Comparison of ENCODE assay signal across 12 cellular contexts in the genomic region with DNA sequence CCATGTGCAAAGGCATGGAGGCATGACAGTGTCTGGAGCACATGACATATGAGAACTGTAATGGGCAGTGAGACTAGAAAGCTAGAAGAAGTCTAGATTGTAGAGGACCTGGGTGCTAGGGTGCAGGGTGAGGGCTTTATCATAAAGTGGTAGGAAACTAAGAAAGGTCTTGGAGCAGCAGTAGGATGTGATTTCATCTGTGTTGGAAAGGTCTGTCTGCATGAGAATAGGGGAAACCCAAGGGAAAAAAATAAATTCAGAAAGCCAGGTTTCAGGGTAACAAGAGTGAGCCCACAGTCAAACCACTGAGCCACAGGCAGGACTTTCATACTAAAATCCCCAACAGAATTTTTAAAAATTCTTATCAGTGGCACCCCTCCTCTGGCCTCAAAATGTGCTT. TPM values are rescaled to one million over a fixed set of nuclear protein-coding genes. Genes with fewer than 3 reads are reported as not detected.
DNase-seq lines count a peak whose midpoint lies in the region; ATAC-seq lines count a peak whose summit lies in the region.
"Had no signal": no experiment of that assay in that cellular context is flagged by ENCODE, and none has a peak within 500 bp of the region (broad histone marks: within the 10 kb centered on the region; RNA-seq: fewer than 3 reads in every experiment).

No MANE protein-coding gene starts in this region.

- H3K36me3 ChIP-seq in iPS-20b (ENCODE audit: insufficient read depth, low read depth, low read length): no peaks in the 10 kb centered on the region

- H3K9me3 ChIP-seq in iPS-20b (ENCODE audit: insufficient read depth, low read depth, low read length): no peaks in the 10 kb centered on the region

- CTCF ChIA-PET in activated CD8-positive, alpha-beta memory T cell treated with anti-CD3 and anti-CD28 coated beads, Interleukin-2, amount 10 ng/mL, durations not matched to agents 7 days and 5 days (lab: Charles Lee): interaction anchor here (0.8 to 1.6 kb wide), 3 partner anchors 11 to 131 kb away, joined by 3 to 5 read pairs (median 4); no protein-coding TSS in a partner anchor

- H3K27me3 ChIP-seq in iPS-20b (ENCODE audit: insufficient read depth, low read length): peaks cover 38% of the 10 kb centered on the region

- no peaks in the 10 kb centered on the region for H3K36me3 Mint-ChIP-seq in activated CD8-positive, alpha-beta memory T cell treated with anti-CD3 and anti-CD28 coated beads, Interleukin-2, amount 10 ng/mL, durations not matched to agents 7 days and 5 days
- no peaks in the 10 kb centered on the region for H3K36me3 Mint-ChIP-seq in activated T-helper 2 cell treated with anti-CD3 and anti-CD28 coated beads, Interferon-gamma antibody, Interleukin-2, Interleukin-4, amounts not matched to agents 10 μg/mL and 5 μg/mL and 100 μg/mL, durations not matched to agents 14 hours and 24 hours and 36 hours (ENCODE audit: low read depth)
- H3K36me3 Mint-ChIP-seq in stimulated activated naive CD8-positive, alpha-beta T cell treated with anti-CD3 and anti-CD28 coated beads, Interleukin-15, Interleukin-2, amounts not matched to agents 100 ng/mL and 50 ng/mL, for 24 hours (ENCODE audit: low read depth): no peaks in the 10 kb centered on the region
- no peaks in the 10 kb centered on the region for H3K36me3 Mint-ChIP-seq in stimulated activated memory B cell treated with anti-CD40 and anti-IgM and Interleukin-4, amounts not matched to agents 10 μg/mL and 1 μg/mL and 100 μg/mL, for 72 hours
- H3K36me3 Mint-ChIP-seq: CD14-positive monocyte had no signal

- H3K4me3 Mint-ChIP-seq in activated CD8-positive, alpha-beta memory T cell treated with anti-CD3 and anti-CD28 coated beads, Interleukin-2, amount 10 ng/mL, durations not matched to agents 7 days and 5 days: no peak overlapping the region
- H3K4me3 Mint-ChIP-seq in activated T-helper 2 cell treated with anti-CD3 and anti-CD28 coated beads, Interferon-gamma antibody, Interleukin-2, Interleukin-4, amounts not matched to agents 10 μg/mL and 5 μg/mL and 100 μg/mL, durations not matched to agents 14 hours and 24 hours and 36 hours (ENCODE audit: low read depth): no peak overlapping the region
- H3K4me3 Mint-ChIP-seq in stimulated activated naive CD8-positive, alpha-beta T cell treated with anti-CD3 and anti-CD28 coated beads, Interleukin-15, Interleukin-2, amounts not matched to agents 100 ng/mL and 50 ng/mL, for 24 hours: no peak overlapping the region
- no peak overlapping the region for H3K4me3 Mint-ChIP-seq in stimulated activated memory B cell treated with anti-CD40 and anti-IgM and Interleukin-4, amounts not matched to agents 10 μg/mL and 1 μg/mL and 100 μg/mL, for 72 hours
- H3K4me3 Mint-ChIP-seq: CD14-positive monocyte had no signal

- intact Hi-C loops in activated T-helper 2 cell treated with anti-CD3 and anti-CD28 coated beads, Interferon-gamma antibody, Interleukin-2, Interleukin-4, amounts not matched to agents 10 μg/mL and 5 μg/mL and 100 μg/mL, durations not matched to agents 14 hours and 24 hours and 36 hours (cut with micrococcal nuclease): no loop called here

- no peaks in the 10 kb centered on the region for H3K9me3 Mint-ChIP-seq in activated CD8-positive, alpha-beta memory T cell treated with anti-CD3 and anti-CD28 coated beads, Interleukin-2, amount 10 ng/mL, durations not matched to agents 7 days and 5 days (ENCODE audit: low read depth)
- H3K9me3 Mint-ChIP-seq in activated T-helper 2 cell treated with anti-CD3 and anti-CD28 coated beads, Interferon-gamma antibody, Interleukin-2, Interleukin-4, amounts not matched to agents 10 μg/mL and 5 μg/mL and 100 μg/mL, durations not matched to agents 14 hours and 24 hours and 36 hours: no peaks in the 10 kb centered on the region
- H3K9me3 Mint-ChIP-seq in stimulated activated naive CD8-positive, alpha-beta T cell treated with anti-CD3 and anti-CD28 coated beads, Interleukin-15, Interleukin-2, amounts not matched to agents 100 ng/mL and 50 ng/mL, for 24 hours: no peaks in the 10 kb centered on the region
- H3K9me3 Mint-ChIP-seq in stimulated activated memory B cell treated with anti-CD40 and anti-IgM and Interleukin-4, amounts not matched to agents 10 μg/mL and 1 μg/mL and 100 μg/mL, for 72 hours: peaks cover 3% of the 10 kb centered on the region
- H3K9me3 Mint-ChIP-seq: CD14-positive monocyte had no signal

- peaks cover 7% of the 10 kb centered on the region; the same call in 1 of the 2 replicates for H3K4me1 ChIP-seq in iPS-20b (ENCODE audit: insufficient read depth, low read length)

- peaks cover 23% of the 10 kb centered on the region for H3K4me1 Mint-ChIP-seq in activated CD8-positive, alpha-beta memory T cell treated with anti-CD3 and anti-CD28 coated beads, Interleukin-2, amount 10 ng/mL, durations not matched to agents 7 days and 5 days
- H3K4me1 Mint-ChIP-seq in activated T-helper 2 cell treated with anti-CD3 and anti-CD28 coated beads, Interferon-gamma antibody, Interleukin-2, Interleukin-4, amounts not matched to agents 10 μg/mL and 5 μg/mL and 100 μg/mL, durations not matched to agents 14 hours and 24 hours and 36 hours (ENCODE audit: low read depth): peaks cover 12% of the 10 kb centered on the region
- H3K4me1 Mint-ChIP-seq in stimulated activated naive CD8-positive, alpha-beta T cell treated with anti-CD3 and anti-CD28 coated beads, Interleukin-15, Interleukin-2, amounts not matched to agents 100 ng/mL and 50 ng/mL, for 24 hours (ENCODE audit: low read depth): peaks cover 24% of the 10 kb centered on the region
- peaks cover 8% of the 10 kb centered on the region for H3K4me1 Mint-ChIP-seq in stimulated activated memory B cell treated with anti-CD40 and anti-IgM and Interleukin-4, amounts not matched to agents 10 μg/mL and 1 μg/mL and 100 μg/mL, for 72 hours
- H3K4me1 Mint-ChIP-seq: CD14-positive monocyte had no signal

- no peak for DNase-seq in activated CD8-positive, alpha-beta memory T cell treated with anti-CD3 and anti-CD28 coated beads, Interleukin-2, amount 10 ng/mL, durations not matched to agents 7 days and 5 days
- DNase-seq in activated CD8-positive, alpha-beta memory T cell treated with anti-CD3 and anti-CD28 coated beads, Interleukin-2, amount 50 U/mL, for 48 hours: no peak
- no peak for DNase-seq in activated T-helper 2 cell treated with anti-CD3 and anti-CD28 coated beads, Interferon-gamma antibody, Interleukin-2, Interleukin-4, amounts not matched to agents 10 μg/mL and 5 μg/mL and 100 μg/mL, durations not matched to agents 14 hours and 24 hours and 36 hours (ENCODE audit: low spot score)
- no peak for DNase-seq in SKM-1 treated with dmso at 0.1 percent for 144 hours (lab: John Stamatoyannopoulos, UW; ENCODE audit: unreplicated experiment)
- DNase-seq: Calu3, NCI-H2029 had no signal

- peaks cover 18% of the 10 kb centered on the region for H3K27me3 Mint-ChIP-seq in activated CD8-positive, alpha-beta memory T cell treated with anti-CD3 and anti-CD28 coated beads, Interleukin-2, amount 10 ng/mL, durations not matched to agents 7 days and 5 days
- H3K27me3 Mint-ChIP-seq in activated T-helper 2 cell treated with anti-CD3 and anti-CD28 coated beads, Interferon-gamma antibody, Interleukin-2, Interleukin-4, amounts not matched to agents 10 μg/mL and 5 μg/mL and 100 μg/mL, durations not matched to agents 14 hours and 24 hours and 36 hours (ENCODE audit: low read depth): peaks cover 10% of the 10 kb centered on the region
- H3K27me3 Mint-ChIP-seq in stimulated activated naive CD8-positive, alpha-beta T cell treated with anti-CD3 and anti-CD28 coated beads, Interleukin-15, Interleukin-2, amounts not matched to agents 100 ng/mL and 50 ng/mL, for 24 hours: peaks cover 30% of the 10 kb centered on the region
- H3K27me3 Mint-ChIP-seq in stimulated activated memory B cell treated with anti-CD40 and anti-IgM and Interleukin-4, amounts not matched to agents 10 μg/mL and 1 μg/mL and 100 μg/mL, for 72 hours: peaks cover 67% of the 10 kb centered on the region

- H3K9ac ChIP-seq in iPS-20b (ENCODE audit: low read depth, low read length): no peak overlapping the region

- H3K27ac ChIP-seq in iPS-20b (ENCODE audit: low read length): no peak overlapping the region

- H3K4me3 ChIP-seq in iPS-20b (ENCODE audit: low read length): peak overlapping the region; percentile 48; the same call in 1 of the 2 replicates

- H3K27ac Mint-ChIP-seq in activated CD8-positive, alpha-beta memory T cell treated with anti-CD3 and anti-CD28 coated beads, Interleukin-2, amount 10 ng/mL, durations not matched to agents 7 days and 5 days: no peak overlapping the region
- peak overlapping the region; percentile 78 for H3K27ac Mint-ChIP-seq in activated T-helper 2 cell treated with anti-CD3 and anti-CD28 coated beads, Interferon-gamma antibody, Interleukin-2, Interleukin-4, amounts not matched to agents 10 μg/mL and 5 μg/mL and 100 μg/mL, durations not matched to agents 14 hours and 24 hours and 36 hours
- H3K27ac Mint-ChIP-seq in stimulated activated naive CD8-positive, alpha-beta T cell treated with anti-CD3 and anti-CD28 coated beads, Interleukin-15, Interleukin-2, amounts not matched to agents 100 ng/mL and 50 ng/mL, for 24 hours: peak overlapping the region; percentile 91
- H3K27ac Mint-ChIP-seq in stimulated activated memory B cell treated with anti-CD40 and anti-IgM and Interleukin-4, amounts not matched to agents 10 μg/mL and 1 μg/mL and 100 μg/mL, for 72 hours: no peak overlapping the region
- H3K27ac Mint-ChIP-seq: CD14-positive monocyte had no signal

- ATAC-seq in activated CD8-positive, alpha-beta memory T cell treated with anti-CD3 and anti-CD28 coated beads, Interleukin-2, amount 10 ng/mL, durations not matched to agents 7 days and 5 days: peak; percentile 6
- ATAC-seq in GM21619 (IDR thresholded peaks at IDR 0.05; ENCODE audit: unreplicated experiment): no peak
- no peak for ATAC-seq in stimulated activated memory B cell treated with anti-CD40 and anti-IgM and Interleukin-4, amounts not matched to agents 10 μg/mL and 1 μg/mL and 100 μg/mL, for 72 hours

RNA-seq across cellular contexts. Expression of gene CCDC33, which starts 54.5 kb away (rescaled TPM):
- total RNA-seq in activated CD8-positive, alpha-beta memory T cell treated with anti-CD3 and anti-CD28 coated beads, Interleukin-2, amount 10 ng/mL, durations not matched to agents 7 days and 5 days: not detected
- total RNA-seq in activated T-helper 2 cell treated with anti-CD3 and anti-CD28 coated beads, Interferon-gamma antibody, Interleukin-2, Interleukin-4, amounts not matched to agents 10 μg/mL and 5 μg/mL and 100 μg/mL, durations not matched to agents 14 hours and 24 hours and 36 hours: not detected in 2 replicates
- total RNA-seq: A172 had no signal

Comparison
In these comparisons a context has a peak if more than half of its experiments do, and no peak if none do; other contexts are left out.
1. H3K27ac Mint-ChIP-seq: peak in activated T-helper 2 cell treated with anti-CD3 and anti-CD28 coated beads, Interferon-gamma antibody, Interleukin-2, Interleukin-4, amounts not matched to agents 10 μg/mL and 5 μg/mL and 100 μg/mL, durations not matched to agents 14 hours and 24 hours and 36 hours (single experiment) and stimulated activated naive CD8-positive, alpha-beta T cell treated with anti-CD3 and anti-CD28 coated beads, Interleukin-15, Interleukin-2, amounts not matched to agents 100 ng/mL and 50 ng/mL, for 24 hours (single experiment); none in activated CD8-positive, alpha-beta memory T cell treated with anti-CD3 and anti-CD28 coated beads, Interleukin-2, amount 10 ng/mL, durations not matched to agents 7 days and 5 days (single experiment) and stimulated activated memory B cell treated with anti-CD40 and anti-IgM and Interleukin-4, amounts not matched to agents 10 μg/mL and 1 μg/mL and 100 μg/mL, for 72 hours (single experiment).